ENCODE assay signal across 1 cellular context in genomic region chr11:118916842-118917388, GRCh38.
TF ChIP-seq lines count a peak whose summit lies in the region.

No MANE protein-coding gene starts in this region.

TF ChIP-seq in HepG2, 621 proteins besides CTCF, POLR2A, EP300 and RAD21 (continued from another document):
- TF ChIP-seq ZGPAT (CRISPR knock-in tag; IDR thresholded peaks at IDR 0.05) = no peak
- TF ChIP-seq FOXA1 (IDR thresholded peaks at IDR 0.05) = no peak
- TF ChIP-seq FOXA1 (CRISPR knock-in tag; IDR thresholded peaks at IDR 0.05) = peak; percentile 61; the same call in 1 of the 2 replicates
- TF ChIP-seq ELF4 (CRISPR knock-in tag; IDR thresholded peaks at IDR 0.05; ENCODE audit: borderline replicate concordance) = no peak
- no peak for TF ChIP-seq JUND (CRISPR knock-in tag; IDR thresholded peaks at IDR 0.05)
- no peak for TF ChIP-seq ZNF451 (CRISPR knock-in tag; IDR thresholded peaks at IDR 0.05)
- TF ChIP-seq MAX (IDR thresholded peaks at IDR 0.05) = no peak
- no peak for TF ChIP-seq MAZ (IDR thresholded peaks at IDR 0.05; ENCODE audit: borderline replicate concordance, low read depth, low read length)
- TF ChIP-seq MAZ (CRISPR knock-in tag; IDR thresholded peaks at IDR 0.05; ENCODE audit: low read depth) = 0 out of 2 replicates have a peak, but pooled peaks have one; percentile 5
- no peak for TF ChIP-seq ZNF816 (CRISPR knock-in tag; IDR thresholded peaks at IDR 0.05; ENCODE audit: borderline replicate concordance)
- 0 out of 2 replicates have a peak, but pooled peaks have one; percentile 13 for TF ChIP-seq ZFY (CRISPR knock-in tag; IDR thresholded peaks at IDR 0.05)
- TF ChIP-seq HCFC1 (IDR thresholded peaks at IDR 0.05; ENCODE audit: low read depth, low read length) = no peak
- TF ChIP-seq ZNF10 (CRISPR knock-in tag; IDR thresholded peaks at IDR 0.05; ENCODE audit: borderline replicate concordance, low read depth) = no peak
- no peak for TF ChIP-seq ZNF75D (CRISPR knock-in tag; IDR thresholded peaks at IDR 0.05; ENCODE audit: borderline replicate concordance)
- TF ChIP-seq SMAD9 (CRISPR knock-in tag; IDR thresholded peaks at IDR 0.05) = no peak
- TF ChIP-seq HNF4A (CRISPR knock-in tag; IDR thresholded peaks at IDR 0.05) = peak; percentile 35; the same call in 1 of the 2 replicates
- peak; percentile 36; the same call in 1 of the 2 replicates for TF ChIP-seq HIC2 (CRISPR knock-in tag; IDR thresholded peaks at IDR 0.05; ENCODE audit: low read depth)
- TF ChIP-seq BHLHE40 (IDR thresholded peaks at IDR 0.05; ENCODE audit: low read length) = no peak
- TF ChIP-seq ZNF274 (CRISPR knock-in tag; IDR thresholded peaks at IDR 0.05) = no peak
- no peak for TF ChIP-seq HES4 (CRISPR knock-in tag; IDR thresholded peaks at IDR 0.05; ENCODE audit: borderline replicate concordance)
